Comparison of ENCODE assay signal across 13 cellular contexts in genomic region chr1:19384772-19385187, GRCh38.
DNase-seq lines count a peak whose midpoint lies in the region; ATAC-seq, FAIRE-seq and TF ChIP-seq lines count a peak whose summit lies in the region.
"Had no signal": no experiment of that assay in that cellular context is flagged by ENCODE, and none has a peak within 500 bp of the region (broad histone marks: within the 10 kb centered on the region; RNA-seq: fewer than 3 reads in every experiment).

No MANE protein-coding gene starts in this region.

- no peak overlapping the region for H3K27ac ChIP-seq in CD8-positive, alpha-beta memory T cell (ENCODE audit: low read depth, low read length)
- peak overlapping the region; percentile 89 to 91 for H3K27ac ChIP-seq in small intestine (ENCODE audit: low read depth in 1 of 2, low read length in 1 of 2)
- H3K27ac ChIP-seq: epithelial cell of prostate, neutrophil had no signal

- H3K27me3 Mint-ChIP-seq in CD8-positive, alpha-beta memory T cell = no peaks in the 10 kb centered on the region

- intact Hi-C loops in left colon (cut with DNase I, micrococcal nuclease) = no loop called here

- H3K36me3 ChIP-seq in CD8-positive, alpha-beta memory T cell (ENCODE audit: insufficient read depth, low read length) = peaks cover 43% of the 10 kb centered on the region
- peaks cover 2 to 6% of the 10 kb centered on the region in 2 donors for H3K36me3 ChIP-seq in small intestine (ENCODE audit: control insufficient read depth in 2 of 2, insufficient read depth in 2 of 2, low read length in 2 of 2)

- H3K36me3 Mint-ChIP-seq in CD8-positive, alpha-beta memory T cell = peaks cover 0 to 63% (median 13%) of the 10 kb centered on the region in 3 donors

- H3K4me3 Mint-ChIP-seq in CD8-positive, alpha-beta memory T cell = peak overlapping the region in 1 of 7 donors; percentile 68

- FAIRE-seq in small intestine (lab: Jason Lieb, UNC) = no peak

- H3K27me3 ChIP-seq in CD8-positive, alpha-beta memory T cell (ENCODE audit: insufficient read depth, low read length, poor library complexity, severe bottlenecking) = no peaks in the 10 kb centered on the region
- no peaks in the 10 kb centered on the region for H3K27me3 ChIP-seq in small intestine (ENCODE audit: control insufficient read depth in 2 of 2, insufficient read depth in 2 of 2, low read length in 2 of 2)
- H3K27me3 ChIP-seq: neutrophil had no signal

- peak overlapping the region in 5 of 8 donors; percentile 19 to 83 (median 33) for H3K27ac Mint-ChIP-seq in CD8-positive, alpha-beta memory T cell

- ATAC-seq in SK-N-SH treated with all-trans-retinoic acid at 6 μM for 48 hours (no peak), left colon (peak; percentile 74), HG03135 (IDR thresholded peaks at IDR 0.05; ENCODE audit: unreplicated experiment) (no peak)

- POLR2A ChIA-PET in CD8-positive, alpha-beta memory T cell (lab: Charles Lee) = no interaction called here

- DNase-seq in CD8-positive, alpha-beta memory T cell = no peak
- DNase-seq in left colon = peak in 1 of 2 donors; percentile 54
- peak; percentile 99 for DNase-seq in small intestine
- DNase-seq in stimulated activated CD4-positive, alpha-beta T cell treated with anti-CD3 and anti-CD28 coated beads, Interleukin-1b, Interleukin-23, amount 100 ng/mL, for 48 hours = no peak
- DNase-seq in AG08396 (ENCODE audit: low spot score) = no peak
- no peak for DNase-seq in midbrain (lab: John Stamatoyannopoulos, UW)
- DNase-seq: NCI-H1092, NCI-H2227 treated with DMSO at 0.1 percent for 48 hours had no signal

- no peaks in the 10 kb centered on the region for H3K9me3 ChIP-seq in CD8-positive, alpha-beta memory T cell (ENCODE audit: low read length)
- H3K9me3 ChIP-seq in small intestine (ENCODE audit: control insufficient read depth, low read depth) = no peaks in the 10 kb centered on the region
- H3K9me3 ChIP-seq: neutrophil had no signal

- 26 to 75% (median 38%) methylated on average over 7 of the region's 7 CpGs for WGBS in small intestine, 3 donors

- peaks cover 15% of the 10 kb centered on the region for H3K4me1 ChIP-seq in CD8-positive, alpha-beta memory T cell (ENCODE audit: insufficient read depth, low read length)
- peaks cover 17 to 24% of the 10 kb centered on the region in 2 donors for H3K4me1 ChIP-seq in small intestine (ENCODE audit: control insufficient read depth in 2 of 2, insufficient read depth in 1 of 2, low read depth in 1 of 2, low read length in 1 of 2)

- H3K4me3 ChIP-seq in CD8-positive, alpha-beta memory T cell (ENCODE audit: low read length) = no peak overlapping the region
- no peak overlapping the region for H3K4me3 ChIP-seq in small intestine (ENCODE audit: low read depth in 1 of 2, low read length in 2 of 2)
- H3K4me3 ChIP-seq: skin epidermis had no signal

- H3K9me3 Mint-ChIP-seq in CD8-positive, alpha-beta memory T cell = no peaks in the 10 kb centered on the region

- peaks cover 30 to 62% (median 51%) of the 10 kb centered on the region in 3 donors for H3K4me1 Mint-ChIP-seq in CD8-positive, alpha-beta memory T cell

- CTCF ChIA-PET in CD8-positive, alpha-beta memory T cell (lab: Charles Lee) = interaction anchor here (1.4 kb wide), 1 partner anchor 197 kb away, joined by 4 read pairs; no protein-coding TSS in a partner anchor

TF ChIP-seq in SK-N-SH treated with all-trans-retinoic acid at 6 μM for 48 hours, 23 proteins besides CTCF, POLR2A, EP300 and RAD21:
- TF ChIP-seq ZFP3 (CRISPR knock-in tag; IDR thresholded peaks at IDR 0.05) = peak; percentile 95
- TF ChIP-seq ZNF565 (CRISPR knock-in tag; conservative IDR thresholded peaks at IDR 0.05; ENCODE audit: low read depth) = no peak
TF ChIP-seq in SK-N-SH treated with all-trans-retinoic acid at 6 μM for 48 hours: peak in this region for 1.
